1 cellular context compared by ENCODE assay signal in the genomic region with DNA sequence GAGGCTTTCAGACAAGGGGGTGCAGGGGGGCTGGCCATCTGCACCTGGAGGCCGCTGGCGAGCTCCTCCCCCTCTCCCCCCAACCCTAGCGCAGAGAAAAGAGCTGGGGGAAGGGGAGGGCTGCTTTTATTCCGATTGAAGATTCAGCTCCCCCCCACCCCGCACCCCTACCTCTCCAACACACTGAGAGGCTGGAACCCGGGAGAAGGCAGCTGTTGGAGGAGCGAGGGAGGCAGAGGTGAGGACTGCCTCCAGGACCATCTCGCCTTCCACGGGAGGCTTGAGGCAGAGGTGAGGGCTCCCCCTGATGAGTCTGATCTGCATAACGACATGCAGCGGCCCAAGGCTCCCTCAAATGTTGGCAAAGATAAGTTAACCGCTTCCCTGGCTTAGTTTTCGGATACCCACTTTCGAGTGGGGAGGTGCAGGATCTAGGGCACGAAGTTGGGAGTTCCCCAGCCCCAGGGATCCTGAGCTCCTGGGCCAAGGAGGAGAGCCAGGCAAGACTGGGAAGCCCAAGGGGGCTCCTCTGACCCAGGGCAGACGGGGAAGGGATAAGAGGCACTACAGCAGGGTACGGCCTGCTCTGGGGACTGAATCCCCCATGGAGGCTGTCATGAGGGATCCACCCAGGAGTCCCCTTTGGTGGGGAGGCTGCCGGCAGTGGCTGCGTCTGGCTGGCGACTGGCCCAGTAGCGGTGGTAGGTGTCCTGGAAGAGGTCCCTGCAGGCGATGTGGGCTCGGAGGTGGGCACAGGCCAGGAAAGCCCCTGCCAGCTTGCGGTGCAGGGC.
TF ChIP-seq lines count a peak whose summit lies in the region.

No MANE protein-coding gene starts in this region.

TF ChIP-seq in IMR-90, 13 proteins besides CTCF, POLR2A, EP300 and RAD21:
- TF ChIP-seq SMC3 (IDR thresholded peaks at IDR 0.05; ENCODE audit: low read depth, low read length) = no peak
- TF ChIP-seq, protein P1, sequence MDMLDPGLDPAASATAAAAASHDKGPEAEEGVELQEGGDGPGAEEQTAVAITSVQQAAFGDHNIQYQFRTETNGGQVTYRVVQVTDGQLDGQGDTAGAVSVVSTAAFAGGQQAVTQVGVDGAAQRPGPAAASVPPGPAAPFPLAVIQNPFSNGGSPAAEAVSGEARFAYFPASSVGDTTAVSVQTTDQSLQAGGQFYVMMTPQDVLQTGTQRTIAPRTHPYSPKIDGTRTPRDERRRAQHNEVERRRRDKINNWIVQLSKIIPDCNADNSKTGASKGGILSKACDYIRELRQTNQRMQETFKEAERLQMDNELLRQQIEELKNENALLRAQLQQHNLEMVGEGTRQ (IDR thresholded peaks at IDR 0.05; ENCODE audit: low read depth, low read length) = no peak
- no peak for TF ChIP-seq BHLHE40 (IDR thresholded peaks at IDR 0.05; ENCODE audit: low read depth, low read length)
- no peak for TF ChIP-seq NFE2L2 (IDR thresholded peaks at IDR 0.05; ENCODE audit: low read depth, low read length)
- TF ChIP-seq MAZ (IDR thresholded peaks at IDR 0.05; ENCODE audit: borderline replicate concordance, low read depth, low read length) = no peak
- TF ChIP-seq, protein P2, sequence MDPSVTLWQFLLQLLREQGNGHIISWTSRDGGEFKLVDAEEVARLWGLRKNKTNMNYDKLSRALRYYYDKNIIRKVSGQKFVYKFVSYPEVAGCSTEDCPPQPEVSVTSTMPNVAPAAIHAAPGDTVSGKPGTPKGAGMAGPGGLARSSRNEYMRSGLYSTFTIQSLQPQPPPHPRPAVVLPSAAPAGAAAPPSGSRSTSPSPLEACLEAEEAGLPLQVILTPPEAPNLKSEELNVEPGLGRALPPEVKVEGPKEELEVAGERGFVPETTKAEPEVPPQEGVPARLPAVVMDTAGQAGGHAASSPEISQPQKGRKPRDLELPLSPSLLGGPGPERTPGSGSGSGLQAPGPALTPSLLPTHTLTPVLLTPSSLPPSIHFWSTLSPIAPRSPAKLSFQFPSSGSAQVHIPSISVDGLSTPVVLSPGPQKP (IDR thresholded peaks at IDR 0.05; ENCODE audit: borderline replicate concordance, low read depth, low read length) = no peak
- TF ChIP-seq RCOR1 (IDR thresholded peaks at IDR 0.05; ENCODE audit: insufficient replicate concordance, low read length) = no peak
- TF ChIP-seq CHD1 (IDR thresholded peaks at IDR 0.05; ENCODE audit: low read depth, low read length) = no peak
- TF ChIP-seq MXI1 (IDR thresholded peaks at IDR 0.05; ENCODE audit: borderline replicate concordance, low read depth, low read length) = no peak
- TF ChIP-seq RFX5 (IDR thresholded peaks at IDR 0.05; ENCODE audit: low read depth, low read length) = no peak
- no peak for TF ChIP-seq FOS (IDR thresholded peaks at IDR 0.05; ENCODE audit: low read depth, low read length)
- no peak for TF ChIP-seq MAFK (IDR thresholded peaks at IDR 0.05; ENCODE audit: low read depth, low read length)
- no peak for TF ChIP-seq CEBPB (IDR thresholded peaks at IDR 0.05; ENCODE audit: low read depth, low read length)
